In the genomic region with DNA sequence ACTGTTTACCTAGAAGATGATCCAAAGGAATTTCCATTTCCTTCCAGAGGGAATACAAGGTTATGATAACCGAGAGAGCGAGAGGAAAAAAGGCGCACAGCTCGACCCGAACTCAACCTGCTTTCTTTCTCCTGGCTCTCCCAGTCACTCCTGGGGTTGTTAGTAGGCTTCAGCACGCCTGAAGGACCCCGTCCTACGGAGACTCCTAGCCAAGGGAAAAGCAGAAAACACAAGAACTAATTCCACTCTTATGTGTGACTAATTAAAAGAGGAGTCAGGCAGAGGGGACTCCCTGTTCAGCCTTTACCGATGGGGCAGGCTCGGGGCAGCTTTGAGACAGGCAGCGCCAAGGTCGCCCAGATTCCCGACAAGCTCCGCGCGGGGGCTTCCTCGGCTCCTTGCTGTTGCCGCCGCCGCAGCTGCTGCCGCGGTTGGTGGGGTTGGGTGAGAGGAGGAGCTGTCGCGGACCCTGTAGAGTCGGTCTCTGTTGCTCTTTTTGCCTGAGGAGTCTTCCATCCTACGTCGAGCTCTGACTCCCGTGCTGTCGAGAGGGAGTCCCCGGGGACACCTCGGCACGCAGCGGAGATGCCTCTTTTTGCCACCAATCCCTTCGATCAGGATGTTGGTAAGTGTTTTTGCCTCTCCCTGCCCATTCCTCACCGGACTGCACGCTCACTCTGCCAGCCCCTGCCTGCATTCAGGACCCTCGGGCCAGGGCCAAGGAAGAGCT, we compare ENCODE assay signal across 1 cellular context.
TF ChIP-seq lines count a peak whose summit lies in the region.

A gene (plus strand): TSS at position 397 of the 730 bp plus-strand sequence. CDS start 189 bp downstream, at position 586.

TF ChIP-seq in HepG2, 621 proteins besides CTCF, POLR2A, EP300 and RAD21 (continued from another document and continues in another):
- TF ChIP-seq, protein P1, sequence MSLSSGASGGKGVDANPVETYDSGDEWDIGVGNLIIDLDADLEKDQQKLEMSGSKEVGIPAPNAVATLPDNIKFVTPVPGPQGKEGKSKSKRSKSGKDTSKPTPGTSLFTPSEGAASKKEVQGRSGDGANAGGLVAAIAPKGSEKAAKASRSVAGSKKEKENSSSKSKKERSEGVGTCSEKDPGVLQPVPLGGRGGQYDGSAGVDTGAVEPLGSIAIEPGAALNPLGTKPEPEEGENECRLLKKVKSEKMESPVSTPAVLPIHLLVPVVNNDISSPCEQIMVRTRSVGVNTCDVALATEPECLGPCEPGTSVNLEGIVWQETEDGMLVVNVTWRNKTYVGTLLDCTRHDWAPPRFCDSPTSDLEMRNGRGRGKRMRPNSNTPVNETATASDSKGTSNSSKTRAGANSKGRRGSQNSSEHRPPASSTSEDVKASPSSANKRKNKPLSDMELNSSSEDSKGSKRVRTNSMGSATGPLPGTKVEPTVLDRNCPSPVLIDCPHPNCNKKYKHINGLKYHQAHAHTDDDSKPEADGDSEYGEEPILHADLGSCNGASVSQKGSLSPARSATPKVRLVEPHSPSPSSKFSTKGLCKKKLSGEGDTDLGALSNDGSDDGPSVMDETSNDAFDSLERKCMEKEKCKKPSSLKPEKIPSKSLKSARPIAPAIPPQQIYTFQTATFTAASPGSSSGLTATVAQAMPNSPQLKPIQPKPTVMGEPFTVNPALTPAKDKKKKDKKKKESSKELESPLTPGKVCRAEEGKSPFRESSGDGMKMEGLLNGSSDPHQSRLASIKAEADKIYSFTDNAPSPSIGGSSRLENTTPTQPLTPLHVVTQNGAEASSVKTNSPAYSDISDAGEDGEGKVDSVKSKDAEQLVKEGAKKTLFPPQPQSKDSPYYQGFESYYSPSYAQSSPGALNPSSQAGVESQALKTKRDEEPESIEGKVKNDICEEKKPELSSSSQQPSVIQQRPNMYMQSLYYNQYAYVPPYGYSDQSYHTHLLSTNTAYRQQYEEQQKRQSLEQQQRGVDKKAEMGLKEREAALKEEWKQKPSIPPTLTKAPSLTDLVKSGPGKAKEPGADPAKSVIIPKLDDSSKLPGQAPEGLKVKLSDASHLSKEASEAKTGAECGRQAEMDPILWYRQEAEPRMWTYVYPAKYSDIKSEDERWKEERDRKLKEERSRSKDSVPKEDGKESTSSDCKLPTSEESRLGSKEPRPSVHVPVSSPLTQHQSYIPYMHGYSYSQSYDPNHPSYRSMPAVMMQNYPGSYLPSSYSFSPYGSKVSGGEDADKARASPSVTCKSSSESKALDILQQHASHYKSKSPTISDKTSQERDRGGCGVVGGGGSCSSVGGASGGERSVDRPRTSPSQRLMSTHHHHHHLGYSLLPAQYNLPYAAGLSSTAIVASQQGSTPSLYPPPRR (CRISPR knock-in tag; IDR thresholded peaks at IDR 0.05; ENCODE audit: borderline replicate concordance): no peak
- TF ChIP-seq FOXK1 (CRISPR knock-in tag; IDR thresholded peaks at IDR 0.05; ENCODE audit: borderline replicate concordance, low read depth) (peak; percentile 14; the same call in 1 of the 2 replicates), KLF13 (CRISPR knock-in tag; IDR thresholded peaks at IDR 0.05) (no peak), KAT8 (CRISPR knock-in tag; IDR thresholded peaks at IDR 0.05) (peak; percentile 80), REL (CRISPR knock-in tag; conservative IDR thresholded peaks at IDR 0.05) (no peak), NFYC (CRISPR knock-in tag; IDR thresholded peaks at IDR 0.05) (no peak), ZNF431 (CRISPR knock-in tag; IDR thresholded peaks at IDR 0.05; ENCODE audit: borderline replicate concordance, low read depth) (no peak), MXI1 (IDR thresholded peaks at IDR 0.05; ENCODE audit: borderline replicate concordance, low read depth, low read length) (peak; percentile 65; the same call in 2 of the 3 replicates), YEATS4 (CRISPR knock-in tag; IDR thresholded peaks at IDR 0.05; ENCODE audit: borderline replicate concordance) (peak; percentile 74), IKZF1 (IDR thresholded peaks at IDR 0.05) (no peak), MAFF (IDR thresholded peaks at IDR 0.05; ENCODE audit: low read depth, low read length) (no peak), ZSCAN21 (CRISPR knock-in tag; IDR thresholded peaks at IDR 0.05; ENCODE audit: borderline replicate concordance) (peak; percentile 74), SCMH1 (CRISPR knock-in tag; IDR thresholded peaks at IDR 0.05; ENCODE audit: borderline replicate concordance) (no peak), SAP130 (CRISPR knock-in tag; IDR thresholded peaks at IDR 0.05; ENCODE audit: low read depth) (peak; percentile 79), ZNF547 (CRISPR knock-in tag; IDR thresholded peaks at IDR 0.05) (no peak), MATR3 (CRISPR knock-in tag; IDR thresholded peaks at IDR 0.05) (no peak), ARNT2 (CRISPR knock-in tag; IDR thresholded peaks at IDR 0.05; ENCODE audit: low read depth) (no peak), ZNF101 (CRISPR knock-in tag; IDR thresholded peaks at IDR 0.05; ENCODE audit: borderline replicate concordance, low read depth) (no peak), DMAP1 (CRISPR knock-in tag; IDR thresholded peaks at IDR 0.05) (peak; percentile 43; the same call in 1 of the 2 replicates), MEIS2 (CRISPR knock-in tag; IDR thresholded peaks at IDR 0.05) (peak; percentile 59), ZNF660 (CRISPR knock-in tag; IDR thresholded peaks at IDR 0.05; ENCODE audit: borderline replicate concordance, low read depth) (0 out of 2 replicates have a peak, but pooled peaks have one; percentile 13), ZNF329 (CRISPR knock-in tag; IDR thresholded peaks at IDR 0.05; ENCODE audit: low read depth) (no peak), RARG (CRISPR knock-in tag; IDR thresholded peaks at IDR 0.05; ENCODE audit: low read depth) (no peak), ZFY (CRISPR knock-in tag; IDR thresholded peaks at IDR 0.05) (peak; percentile 68; the same call in 1 of the 2 replicates), SOX13 (IDR thresholded peaks at IDR 0.05) (no peak), SOX13 (CRISPR knock-in tag; conservative IDR thresholded peaks at IDR 0.05 in 1 of 2, IDR thresholded peaks at IDR 0.05 in 1 of 2) (0 out of 4 replicates have a peak, but pooled peaks of 1 of the 2 experiments have one; percentile 5), CREB1 (IDR thresholded peaks at IDR 0.05) (0 out of 2 replicates have a peak, but pooled peaks have one; percentile 1), CREB1 (CRISPR knock-in tag; IDR thresholded peaks at IDR 0.05) (no peak), ZNF678 (CRISPR knock-in tag; IDR thresholded peaks at IDR 0.05) (0 out of 2 replicates have a peak, but pooled peaks have one; percentile 17), MBD4 (IDR thresholded peaks at IDR 0.05; ENCODE audit: borderline replicate concordance, low read length) (no peak), ATF1 (CRISPR knock-in tag; IDR thresholded peaks at IDR 0.05) (no peak), ZNF383 (CRISPR knock-in tag; IDR thresholded peaks at IDR 0.05; ENCODE audit: borderline replicate concordance) (no peak), NONO (IDR thresholded peaks at IDR 0.05) (no peak), NONO (CRISPR knock-in tag; conservative IDR thresholded peaks at IDR 0.05) (peak; percentile 47), HNRNPLL (IDR thresholded peaks at IDR 0.05; ENCODE audit: low read depth, low read length, poor library complexity, severe bottlenecking) (peak; percentile 79)
- TF ChIP-seq, protein P2, sequence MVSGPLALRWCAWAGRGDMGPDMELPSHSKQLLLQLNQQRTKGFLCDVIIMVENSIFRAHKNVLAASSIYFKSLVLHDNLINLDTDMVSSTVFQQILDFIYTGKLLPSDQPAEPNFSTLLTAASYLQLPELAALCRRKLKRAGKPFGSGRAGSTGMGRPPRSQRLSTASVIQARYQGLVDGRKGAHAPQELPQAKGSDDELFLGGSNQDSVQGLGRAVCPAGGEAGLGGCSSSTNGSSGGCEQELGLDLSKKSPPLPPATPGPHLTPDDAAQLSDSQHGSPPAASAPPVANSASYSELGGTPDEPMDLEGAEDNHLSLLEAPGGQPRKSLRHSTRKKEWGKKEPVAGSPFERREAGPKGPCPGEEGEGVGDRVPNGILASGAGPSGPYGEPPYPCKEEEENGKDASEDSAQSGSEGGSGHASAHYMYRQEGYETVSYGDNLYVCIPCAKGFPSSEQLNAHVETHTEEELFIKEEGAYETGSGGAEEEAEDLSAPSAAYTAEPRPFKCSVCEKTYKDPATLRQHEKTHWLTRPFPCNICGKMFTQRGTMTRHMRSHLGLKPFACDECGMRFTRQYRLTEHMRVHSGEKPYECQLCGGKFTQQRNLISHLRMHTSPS (CRISPR knock-in tag; IDR thresholded peaks at IDR 0.05; ENCODE audit: low read depth): 0 out of 2 replicates have a peak, but pooled peaks have one; percentile 45
- TF ChIP-seq, protein P3, sequence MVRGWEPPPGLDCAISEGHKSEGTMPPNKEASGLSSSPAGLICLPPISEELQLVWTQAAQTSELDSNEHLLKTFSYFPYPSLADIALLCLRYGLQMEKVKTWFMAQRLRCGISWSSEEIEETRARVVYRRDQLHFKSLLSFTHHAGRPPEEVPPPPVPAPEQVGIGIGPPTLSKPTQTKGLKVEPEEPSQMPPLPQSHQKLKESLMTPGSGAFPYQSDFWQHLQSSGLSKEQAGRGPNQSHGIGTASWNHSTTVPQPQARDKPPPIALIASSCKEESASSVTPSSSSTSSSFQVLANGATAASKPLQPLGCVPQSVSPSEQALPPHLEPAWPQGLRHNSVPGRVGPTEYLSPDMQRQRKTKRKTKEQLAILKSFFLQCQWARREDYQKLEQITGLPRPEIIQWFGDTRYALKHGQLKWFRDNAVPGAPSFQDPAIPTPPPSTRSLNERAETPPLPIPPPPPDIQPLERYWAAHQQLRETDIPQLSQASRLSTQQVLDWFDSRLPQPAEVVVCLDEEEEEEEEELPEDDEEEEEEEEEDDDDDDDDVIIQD (CRISPR knock-in tag; IDR thresholded peaks at IDR 0.05; ENCODE audit: low read depth): no peak
- TF ChIP-seq, protein P4, sequence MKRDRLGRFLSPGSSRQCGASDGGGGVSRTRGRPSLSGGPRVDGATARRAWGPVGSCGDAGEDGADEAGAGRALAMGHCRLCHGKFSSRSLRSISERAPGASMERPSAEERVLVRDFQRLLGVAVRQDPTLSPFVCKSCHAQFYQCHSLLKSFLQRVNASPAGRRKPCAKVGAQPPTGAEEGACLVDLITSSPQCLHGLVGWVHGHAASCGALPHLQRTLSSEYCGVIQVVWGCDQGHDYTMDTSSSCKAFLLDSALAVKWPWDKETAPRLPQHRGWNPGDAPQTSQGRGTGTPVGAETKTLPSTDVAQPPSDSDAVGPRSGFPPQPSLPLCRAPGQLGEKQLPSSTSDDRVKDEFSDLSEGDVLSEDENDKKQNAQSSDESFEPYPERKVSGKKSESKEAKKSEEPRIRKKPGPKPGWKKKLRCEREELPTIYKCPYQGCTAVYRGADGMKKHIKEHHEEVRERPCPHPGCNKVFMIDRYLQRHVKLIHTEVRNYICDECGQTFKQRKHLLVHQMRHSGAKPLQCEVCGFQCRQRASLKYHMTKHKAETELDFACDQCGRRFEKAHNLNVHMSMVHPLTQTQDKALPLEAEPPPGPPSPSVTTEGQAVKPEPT (CRISPR knock-in tag; IDR thresholded peaks at IDR 0.05; ENCODE audit: low read depth): no peak
- TF ChIP-seq, protein P5, sequence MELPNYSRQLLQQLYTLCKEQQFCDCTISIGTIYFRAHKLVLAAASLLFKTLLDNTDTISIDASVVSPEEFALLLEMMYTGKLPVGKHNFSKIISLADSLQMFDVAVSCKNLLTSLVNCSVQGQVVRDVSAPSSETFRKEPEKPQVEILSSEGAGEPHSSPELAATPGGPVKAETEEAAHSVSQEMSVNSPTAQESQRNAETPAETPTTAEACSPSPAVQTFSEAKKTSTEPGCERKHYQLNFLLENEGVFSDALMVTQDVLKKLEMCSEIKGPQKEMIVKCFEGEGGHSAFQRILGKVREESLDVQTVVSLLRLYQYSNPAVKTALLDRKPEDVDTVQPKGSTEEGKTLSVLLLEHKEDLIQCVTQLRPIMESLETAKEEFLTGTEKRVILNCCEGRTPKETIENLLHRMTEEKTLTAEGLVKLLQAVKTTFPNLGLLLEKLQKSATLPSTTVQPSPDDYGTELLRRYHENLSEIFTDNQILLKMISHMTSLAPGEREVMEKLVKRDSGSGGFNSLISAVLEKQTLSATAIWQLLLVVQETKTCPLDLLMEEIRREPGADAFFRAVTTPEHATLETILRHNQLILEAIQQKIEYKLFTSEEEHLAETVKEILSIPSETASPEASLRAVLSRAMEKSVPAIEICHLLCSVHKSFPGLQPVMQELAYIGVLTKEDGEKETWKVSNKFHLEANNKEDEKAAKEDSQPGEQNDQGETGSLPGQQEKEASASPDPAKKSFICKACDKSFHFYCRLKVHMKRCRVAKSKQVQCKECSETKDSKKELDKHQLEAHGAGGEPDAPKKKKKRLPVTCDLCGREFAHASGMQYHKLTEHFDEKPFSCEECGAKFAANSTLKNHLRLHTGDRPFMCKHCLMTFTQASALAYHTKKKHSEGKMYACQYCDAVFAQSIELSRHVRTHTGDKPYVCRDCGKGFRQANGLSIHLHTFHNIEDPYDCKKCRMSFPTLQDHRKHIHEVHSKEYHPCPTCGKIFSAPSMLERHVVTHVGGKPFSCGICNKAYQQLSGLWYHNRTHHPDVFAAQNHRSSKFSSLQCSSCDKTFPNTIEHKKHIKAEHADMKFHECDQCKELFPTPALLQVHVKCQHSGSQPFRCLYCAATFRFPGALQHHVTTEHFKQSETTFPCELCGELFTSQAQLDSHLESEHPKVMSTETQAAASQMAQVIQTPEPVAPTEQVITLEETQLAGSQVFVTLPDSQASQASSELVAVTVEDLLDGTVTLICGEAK (IDR thresholded peaks at IDR 0.05): no peak
- TF ChIP-seq, protein P5 (CRISPR knock-in tag; IDR thresholded peaks at IDR 0.05): peak; percentile 13; the same call in 1 of the 2 replicates
